Comparison of ENCODE assay signal across 1 cellular context in the genomic region with DNA sequence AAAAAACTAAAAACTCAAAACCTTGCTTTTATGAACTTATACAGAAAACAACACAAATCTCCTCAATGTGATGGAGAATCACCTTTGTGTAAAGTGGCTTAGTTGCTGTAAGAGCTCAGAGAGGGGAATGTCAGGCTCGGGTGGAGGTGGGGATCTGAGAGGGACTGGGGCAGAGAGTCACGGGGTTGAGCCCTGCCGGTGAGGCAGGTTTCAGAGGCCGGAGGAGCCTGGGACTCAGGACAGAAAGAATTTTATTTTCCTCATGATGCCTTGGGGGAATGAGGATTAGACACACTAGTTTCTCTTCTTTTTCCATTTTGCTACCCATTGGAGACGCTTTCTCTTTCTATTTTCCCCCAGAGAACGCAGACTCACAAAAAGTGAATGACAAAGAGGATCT.
TF ChIP-seq lines count a peak whose summit lies in the region.

No MANE protein-coding gene starts in this region.

TF ChIP-seq in GM23338, 12 proteins besides CTCF, POLR2A, EP300 and RAD21 (continued from another document):
- TF ChIP-seq, protein P1, sequence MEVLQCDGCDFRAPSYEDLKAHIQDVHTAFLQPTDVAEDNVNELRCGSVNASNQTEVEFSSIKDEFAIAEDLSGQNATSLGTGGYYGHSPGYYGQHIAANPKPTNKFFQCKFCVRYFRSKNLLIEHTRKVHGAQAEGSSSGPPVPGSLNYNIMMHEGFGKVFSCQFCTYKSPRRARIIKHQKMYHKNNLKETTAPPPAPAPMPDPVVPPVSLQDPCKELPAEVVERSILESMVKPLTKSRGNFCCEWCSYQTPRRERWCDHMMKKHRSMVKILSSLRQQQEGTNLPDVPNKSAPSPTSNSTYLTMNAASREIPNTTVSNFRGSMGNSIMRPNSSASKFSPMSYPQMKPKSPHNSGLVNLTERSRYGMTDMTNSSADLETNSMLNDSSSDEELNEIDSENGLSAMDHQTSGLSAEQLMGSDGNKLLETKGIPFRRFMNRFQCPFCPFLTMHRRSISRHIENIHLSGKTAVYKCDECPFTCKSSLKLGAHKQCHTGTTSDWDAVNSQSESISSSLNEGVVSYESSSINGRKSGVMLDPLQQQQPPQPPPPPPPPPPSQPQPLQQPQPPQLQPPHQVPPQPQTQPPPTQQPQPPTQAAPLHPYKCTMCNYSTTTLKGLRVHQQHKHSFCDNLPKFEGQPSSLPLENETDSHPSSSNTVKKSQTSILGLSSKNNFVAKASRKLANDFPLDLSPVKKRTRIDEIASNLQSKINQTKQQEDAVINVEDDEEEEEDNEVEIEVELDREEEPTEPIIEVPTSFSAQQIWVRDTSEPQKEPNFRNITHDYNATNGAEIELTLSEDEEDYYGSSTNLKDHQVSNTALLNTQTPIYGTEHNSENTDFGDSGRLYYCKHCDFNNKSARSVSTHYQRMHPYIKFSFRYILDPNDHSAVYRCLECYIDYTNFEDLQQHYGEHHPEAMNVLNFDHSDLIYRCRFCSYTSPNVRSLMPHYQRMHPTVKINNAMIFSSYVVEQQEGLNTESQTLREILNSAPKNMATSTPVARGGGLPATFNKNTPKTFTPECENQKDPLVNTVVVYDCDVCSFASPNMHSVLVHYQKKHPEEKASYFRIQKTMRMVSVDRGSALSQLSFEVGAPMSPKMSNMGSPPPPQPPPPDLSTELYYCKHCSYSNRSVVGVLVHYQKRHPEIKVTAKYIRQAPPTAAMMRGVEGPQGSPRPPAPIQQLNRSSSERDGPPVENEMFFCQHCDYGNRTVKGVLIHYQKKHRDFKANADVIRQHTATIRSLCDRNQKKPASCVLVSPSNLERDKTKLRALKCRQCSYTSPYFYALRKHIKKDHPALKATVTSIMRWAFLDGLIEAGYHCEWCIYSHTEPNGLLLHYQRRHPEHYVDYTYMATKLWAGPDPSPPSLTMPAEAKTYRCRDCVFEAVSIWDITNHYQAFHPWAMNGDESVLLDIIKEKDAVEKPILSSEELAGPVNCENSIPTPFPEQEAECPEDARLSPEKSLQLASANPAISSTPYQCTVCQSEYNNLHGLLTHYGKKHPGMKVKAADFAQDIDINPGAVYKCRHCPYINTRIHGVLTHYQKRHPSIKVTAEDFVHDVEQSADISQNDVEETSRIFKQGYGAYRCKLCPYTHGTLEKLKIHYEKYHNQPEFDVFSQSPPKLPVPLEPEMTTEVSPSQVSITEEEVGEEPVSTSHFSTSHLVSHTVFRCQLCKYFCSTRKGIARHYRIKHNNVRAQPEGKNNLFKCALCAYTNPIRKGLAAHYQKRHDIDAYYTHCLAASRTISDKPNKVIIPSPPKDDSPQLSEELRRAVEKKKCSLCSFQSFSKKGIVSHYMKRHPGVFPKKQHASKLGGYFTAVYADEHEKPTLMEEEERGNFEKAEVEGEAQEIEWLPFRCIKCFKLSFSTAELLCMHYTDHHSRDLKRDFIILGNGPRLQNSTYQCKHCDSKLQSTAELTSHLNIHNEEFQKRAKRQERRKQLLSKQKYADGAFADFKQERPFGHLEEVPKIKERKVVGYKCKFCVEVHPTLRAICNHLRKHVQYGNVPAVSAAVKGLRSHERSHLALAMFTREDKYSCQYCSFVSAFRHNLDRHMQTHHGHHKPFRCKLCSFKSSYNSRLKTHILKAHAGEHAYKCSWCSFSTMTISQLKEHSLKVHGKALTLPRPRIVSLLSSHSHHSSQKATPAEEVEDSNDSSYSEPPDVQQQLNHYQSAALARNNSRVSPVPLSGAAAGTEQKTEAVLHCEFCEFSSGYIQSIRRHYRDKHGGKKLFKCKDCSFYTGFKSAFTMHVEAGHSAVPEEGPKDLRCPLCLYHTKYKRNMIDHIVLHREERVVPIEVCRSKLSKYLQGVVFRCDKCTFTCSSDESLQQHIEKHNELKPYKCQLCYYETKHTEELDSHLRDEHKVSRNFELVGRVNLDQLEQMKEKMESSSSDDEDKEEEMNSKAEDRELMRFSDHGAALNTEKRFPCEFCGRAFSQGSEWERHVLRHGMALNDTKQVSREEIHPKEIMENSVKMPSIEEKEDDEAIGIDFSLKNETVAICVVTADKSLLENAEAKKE (CRISPR knock-in tag; IDR thresholded peaks at IDR 0.05) = no peak
- TF ChIP-seq CREB1 (CRISPR knock-in tag; IDR thresholded peaks at IDR 0.05; ENCODE audit: low read depth) (no peak), ZNF331 (CRISPR knock-in tag; IDR thresholded peaks at IDR 0.05; ENCODE audit: low read depth) (no peak), STAT1 (IDR thresholded peaks at IDR 0.05; ENCODE audit: unreplicated experiment) (no peak), EZH2phosphoT487 (IDR thresholded peaks at IDR 0.05; ENCODE audit: unreplicated experiment) (no peak), JUNB (IDR thresholded peaks at IDR 0.05; ENCODE audit: unreplicated experiment) (no peak)
- TF ChIP-seq, protein P2, sequence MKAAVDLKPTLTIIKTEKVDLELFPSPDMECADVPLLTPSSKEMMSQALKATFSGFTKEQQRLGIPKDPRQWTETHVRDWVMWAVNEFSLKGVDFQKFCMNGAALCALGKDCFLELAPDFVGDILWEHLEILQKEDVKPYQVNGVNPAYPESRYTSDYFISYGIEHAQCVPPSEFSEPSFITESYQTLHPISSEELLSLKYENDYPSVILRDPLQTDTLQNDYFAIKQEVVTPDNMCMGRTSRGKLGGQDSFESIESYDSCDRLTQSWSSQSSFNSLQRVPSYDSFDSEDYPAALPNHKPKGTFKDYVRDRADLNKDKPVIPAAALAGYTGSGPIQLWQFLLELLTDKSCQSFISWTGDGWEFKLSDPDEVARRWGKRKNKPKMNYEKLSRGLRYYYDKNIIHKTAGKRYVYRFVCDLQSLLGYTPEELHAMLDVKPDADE (IDR thresholded peaks at IDR 0.05) = no peak
- TF ChIP-seq, protein P3, sequence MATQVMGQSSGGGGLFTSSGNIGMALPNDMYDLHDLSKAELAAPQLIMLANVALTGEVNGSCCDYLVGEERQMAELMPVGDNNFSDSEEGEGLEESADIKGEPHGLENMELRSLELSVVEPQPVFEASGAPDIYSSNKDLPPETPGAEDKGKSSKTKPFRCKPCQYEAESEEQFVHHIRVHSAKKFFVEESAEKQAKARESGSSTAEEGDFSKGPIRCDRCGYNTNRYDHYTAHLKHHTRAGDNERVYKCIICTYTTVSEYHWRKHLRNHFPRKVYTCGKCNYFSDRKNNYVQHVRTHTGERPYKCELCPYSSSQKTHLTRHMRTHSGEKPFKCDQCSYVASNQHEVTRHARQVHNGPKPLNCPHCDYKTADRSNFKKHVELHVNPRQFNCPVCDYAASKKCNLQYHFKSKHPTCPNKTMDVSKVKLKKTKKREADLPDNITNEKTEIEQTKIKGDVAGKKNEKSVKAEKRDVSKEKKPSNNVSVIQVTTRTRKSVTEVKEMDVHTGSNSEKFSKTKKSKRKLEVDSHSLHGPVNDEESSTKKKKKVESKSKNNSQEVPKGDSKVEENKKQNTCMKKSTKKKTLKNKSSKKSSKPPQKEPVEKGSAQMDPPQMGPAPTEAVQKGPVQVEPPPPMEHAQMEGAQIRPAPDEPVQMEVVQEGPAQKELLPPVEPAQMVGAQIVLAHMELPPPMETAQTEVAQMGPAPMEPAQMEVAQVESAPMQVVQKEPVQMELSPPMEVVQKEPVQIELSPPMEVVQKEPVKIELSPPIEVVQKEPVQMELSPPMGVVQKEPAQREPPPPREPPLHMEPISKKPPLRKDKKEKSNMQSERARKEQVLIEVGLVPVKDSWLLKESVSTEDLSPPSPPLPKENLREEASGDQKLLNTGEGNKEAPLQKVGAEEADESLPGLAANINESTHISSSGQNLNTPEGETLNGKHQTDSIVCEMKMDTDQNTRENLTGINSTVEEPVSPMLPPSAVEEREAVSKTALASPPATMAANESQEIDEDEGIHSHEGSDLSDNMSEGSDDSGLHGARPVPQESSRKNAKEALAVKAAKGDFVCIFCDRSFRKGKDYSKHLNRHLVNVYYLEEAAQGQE (IDR thresholded peaks at IDR 0.05; ENCODE audit: unreplicated experiment) = no peak
